In genomic region chr3:64846009-64846408, GRCh38 we compare ENCODE assay signal across 9 cellular contexts.
"Had no signal": no experiment of that assay in that cellular context is flagged by ENCODE, and none has a peak within 500 bp of the region (broad histone marks: within the 10 kb centered on the region; RNA-seq: fewer than 3 reads in every experiment).

No MANE protein-coding gene starts in this region.

- H3K27ac ChIP-seq: GM23248 had no signal

- H3K4me1 ChIP-seq: HAP-1 had no signal

- H3K4me3 Mint-ChIP-seq: HFFc6 had no signal

- H3K27ac Mint-ChIP-seq: HFFc6 had no signal

- DNase-seq: GM23248, GOT3, H7, HFFc6, IMR-90, KG1 had no signal

- H3K4me3 ChIP-seq: GM23248, HAP-1, K562 had no signal

- H3K9me3 ChIP-seq: HAP-1 had no signal

- H3K9ac ChIP-seq: GM23248 had no signal

- H3K36me3 ChIP-seq: HAP-1 had no signal

- ATAC-seq: HCT116, K562 had no signal
